Comparison of ENCODE assay signal across 9 cellular contexts in the genomic region with DNA sequence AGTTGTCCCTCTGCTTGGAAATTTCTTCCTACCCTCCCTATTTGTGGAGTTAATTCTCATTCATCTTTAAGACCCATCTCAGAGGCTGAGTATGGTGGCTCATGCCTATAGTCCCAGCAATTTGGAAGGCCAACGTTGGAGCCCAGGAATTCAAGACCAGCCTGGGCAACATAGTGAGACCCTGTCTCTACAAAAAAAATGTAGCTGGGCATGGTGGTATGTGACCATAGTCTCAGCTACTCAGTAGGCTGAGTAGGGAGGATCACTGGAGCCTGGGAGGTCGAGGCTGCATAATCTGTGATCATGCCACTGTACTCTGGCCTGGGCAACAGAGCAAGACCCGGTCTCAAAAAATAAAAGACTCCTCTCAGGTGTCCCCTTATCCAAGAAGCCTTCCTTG.
"Had no signal": no experiment of that assay in that cellular context is flagged by ENCODE, and none has a peak within 500 bp of the region (broad histone marks: within the 10 kb centered on the region; RNA-seq: fewer than 3 reads in every experiment).

No MANE protein-coding gene starts in this region.

- H3K9me3 ChIP-seq: HAP-1 had no signal

- DNase-seq: GM23248, GOT3, H7, H9, HCEC 1CT, HFFc6 had no signal

- H3K9me3 Mint-ChIP-seq: GM23338 had no signal

- H3K4me1 Mint-ChIP-seq: GM23338, H9 had no signal

- H2AFZ ChIP-seq: GM23248, GM23338 had no signal

- H3K9ac ChIP-seq: GM23248 had no signal

- H3K4me2 ChIP-seq: GM23338 had no signal

- H3K4me3 Mint-ChIP-seq: GM23338, H9, HFFc6 had no signal

- H3K36me3 ChIP-seq: HAP-1 had no signal

- H3K27ac Mint-ChIP-seq: GM23338, H9, HFFc6 had no signal

- H3K27ac ChIP-seq: GM23248 had no signal

- H3K4me1 ChIP-seq: HAP-1 had no signal

- ATAC-seq: GM23338, HCT116 had no signal

- H3K4me3 ChIP-seq: GM23248, GM23338, HAP-1 had no signal
